ENCODE assay signal across 18 cellular contexts in genomic region chr5:15852217-15852616, GRCh38.
DNase-seq lines count a peak whose midpoint lies in the region; ATAC-seq and TF ChIP-seq lines count a peak whose summit lies in the region.
"Had no signal": no experiment of that assay in that cellular context is flagged by ENCODE, and none has a peak within 500 bp of the region (broad histone marks: within the 10 kb centered on the region; RNA-seq: fewer than 3 reads in every experiment).

No MANE protein-coding gene starts in this region.

- H3K27me3 ChIP-seq in left ventricle myocardium inferior (ENCODE audit: low read depth): no peaks in the 10 kb centered on the region

- CTCF ChIA-PET in WTC11 (lab: Charles Lee): no interaction called here
- CTCF ChIA-PET in activated CD4-positive, alpha-beta memory T cell treated with anti-CD3 and anti-CD28 coated beads, Interleukin-2, amount 10 ng/mL, durations not matched to agents 7 days and 5 days (lab: Charles Lee): no interaction called here

- DNase-seq in left ventricle myocardium inferior (no peak), Right ventricle myocardium inferior (ENCODE audit: missing footprints) (no peak), WTC11 (ENCODE audit: low spot score) (no peak), dermis microvascular lymphatic vessel endothelial cell (ENCODE audit: low read depth in 2 of 2) (peak; percentile 60 to 79), fibroblast of the aortic adventitia (ENCODE audit: low read depth) (peak; percentile 10)
- DNase-seq in activated CD4-positive, alpha-beta memory T cell treated with anti-CD3 and anti-CD28 coated beads, Interleukin-2, amount 10 ng/mL, durations not matched to agents 7 days and 5 days: no peak
- DNase-seq: C1 segment of cervical spinal cord; Calu3; CD4-positive, alpha-beta memory T cell; COR-L47; DMS53; DMS79 treated with DMSO at 0.1 percent for 48 hours; GF-D8; GOT3; HFFc6 had no signal

- peaks cover 62% of the 10 kb centered on the region for H3K4me1 ChIP-seq in left ventricle myocardium inferior
- H3K4me1 ChIP-seq: HAP-1 had no signal

- H3K9me3 Mint-ChIP-seq in WTC11: peaks cover 12% of the 10 kb centered on the region
- peaks cover 6% of the 10 kb centered on the region for H3K9me3 Mint-ChIP-seq in activated CD4-positive, alpha-beta memory T cell treated with anti-CD3 and anti-CD28 coated beads, Interleukin-2, amount 10 ng/mL, durations not matched to agents 7 days and 5 days

- peaks cover 9% of the 10 kb centered on the region for H3K9me3 ChIP-seq in left ventricle myocardium inferior (replicated peaks)
- H3K9me3 ChIP-seq: HAP-1 had no signal

- H3K27ac ChIP-seq in left ventricle myocardium inferior (replicated peaks): peak overlapping the region; percentile 40

- H3K4me3 Mint-ChIP-seq in WTC11: no peak overlapping the region
- no peak overlapping the region for H3K4me3 Mint-ChIP-seq in activated CD4-positive, alpha-beta memory T cell treated with anti-CD3 and anti-CD28 coated beads, Interleukin-2, amount 10 ng/mL, durations not matched to agents 7 days and 5 days
- H3K4me3 Mint-ChIP-seq: CD4-positive, alpha-beta memory T cell; HFFc6 had no signal

- no peak overlapping the region for H3K4me3 ChIP-seq in left ventricle myocardium inferior
- H3K4me3 ChIP-seq in fibroblast of the aortic adventitia (ENCODE audit: low read depth, low read length): no peak overlapping the region
- H3K4me3 ChIP-seq: HAP-1 had no signal

- POLR2A ChIA-PET in WTC11 (lab: Charles Lee): no interaction called here
- POLR2A ChIA-PET in activated CD4-positive, alpha-beta memory T cell treated with anti-CD3 and anti-CD28 coated beads, Interleukin-2, amount 10 ng/mL, durations not matched to agents 7 days and 5 days (lab: Charles Lee): no interaction called here

- H3K36me3 Mint-ChIP-seq in WTC11: no peaks in the 10 kb centered on the region
- no peaks in the 10 kb centered on the region for H3K36me3 Mint-ChIP-seq in activated CD4-positive, alpha-beta memory T cell treated with anti-CD3 and anti-CD28 coated beads, Interleukin-2, amount 10 ng/mL, durations not matched to agents 7 days and 5 days (ENCODE audit: low read depth)
- H3K36me3 Mint-ChIP-seq: CD4-positive, alpha-beta memory T cell had no signal

- peak overlapping the region; percentile 58; the same call in 1 of the 2 replicates for H3K27ac Mint-ChIP-seq in WTC11
- no peak overlapping the region for H3K27ac Mint-ChIP-seq in activated CD4-positive, alpha-beta memory T cell treated with anti-CD3 and anti-CD28 coated beads, Interleukin-2, amount 10 ng/mL, durations not matched to agents 7 days and 5 days
- H3K27ac Mint-ChIP-seq: CD4-positive, alpha-beta memory T cell; HFFc6 had no signal

- TF ChIP-seq CTCF in left ventricle myocardium inferior (IDR thresholded peaks at IDR 0.05; ENCODE audit: borderline replicate concordance): no peak
- no peak for TF ChIP-seq CTCF in WTC11 (IDR thresholded peaks at IDR 0.05)
- TF ChIP-seq CTCF in fibroblast of the aortic adventitia (IDR thresholded peaks at IDR 0.05; ENCODE audit: insufficient read depth, low read length): no peak

- intact Hi-C loops in left ventricle myocardium inferior (cut with micrococcal nuclease): no loop called here
- intact Hi-C loops in Right ventricle myocardium inferior (cut with DNase I): no loop called here

- ATAC-seq in Right ventricle myocardium inferior (no peak), WTC11 (no peak), HG02885 (IDR thresholded peaks at IDR 0.05; ENCODE audit: poor library complexity, unreplicated experiment) (no peak), GM19455 (IDR thresholded peaks at IDR 0.05; ENCODE audit: unreplicated experiment) (no peak)

- no peaks in the 10 kb centered on the region for H3K36me3 ChIP-seq in left ventricle myocardium inferior
- H3K36me3 ChIP-seq: HAP-1 had no signal

- peaks cover 9% of the 10 kb centered on the region; the same call in 1 of the 2 replicates for H3K4me1 Mint-ChIP-seq in WTC11
- H3K4me1 Mint-ChIP-seq in activated CD4-positive, alpha-beta memory T cell treated with anti-CD3 and anti-CD28 coated beads, Interleukin-2, amount 10 ng/mL, durations not matched to agents 7 days and 5 days: no peaks in the 10 kb centered on the region
- H3K4me1 Mint-ChIP-seq: CD4-positive, alpha-beta memory T cell had no signal

- H3K27me3 Mint-ChIP-seq in WTC11 (ENCODE audit: low read depth): no peaks in the 10 kb centered on the region
- H3K27me3 Mint-ChIP-seq in activated CD4-positive, alpha-beta memory T cell treated with anti-CD3 and anti-CD28 coated beads, Interleukin-2, amount 10 ng/mL, durations not matched to agents 7 days and 5 days: no peaks in the 10 kb centered on the region
- H3K27me3 Mint-ChIP-seq: CD4-positive, alpha-beta memory T cell had no signal

TF ChIP-seq in WTC11, 78 proteins besides CTCF, POLR2A, EP300 and RAD21:
- TF ChIP-seq ZNF671 (CRISPR knock-in tag; IDR thresholded peaks at IDR 0.05) (no peak), TCF7 (CRISPR knock-in tag; IDR thresholded peaks at IDR 0.05; ENCODE audit: low read depth) (no peak), IRF2 (CRISPR knock-in tag; IDR thresholded peaks at IDR 0.05; ENCODE audit: borderline replicate concordance, low read depth) (no peak), MXD4 (CRISPR knock-in tag; IDR thresholded peaks at IDR 0.05; ENCODE audit: borderline replicate concordance) (no peak), ZNF219 (CRISPR knock-in tag; IDR thresholded peaks at IDR 0.05; ENCODE audit: borderline replicate concordance) (no peak)

Comparison
In these comparisons a context has a peak if more than half of its experiments do, and no peak if none do; other contexts are left out.
1. DNase-seq: peak in dermis microvascular lymphatic vessel endothelial cell (2 of 2) and fibroblast of the aortic adventitia (single experiment); none in left ventricle myocardium inferior (single experiment), Right ventricle myocardium inferior (single experiment), WTC11 (single experiment) and activated CD4-positive, alpha-beta memory T cell treated with anti-CD3 and anti-CD28 coated beads, Interleukin-2, amount 10 ng/mL, durations not matched to agents 7 days and 5 days (single experiment).